Comparison of ENCODE assay signal across 29 cellular contexts in genomic region chr22:41355895-41356294, GRCh38.
"Had no signal": no experiment of that assay in that cellular context is flagged by ENCODE, and none has a peak within 500 bp of the region (broad histone marks: within the 10 kb centered on the region; RNA-seq: fewer than 3 reads in every experiment).

No MANE protein-coding gene starts in this region.

- H3K27ac ChIP-seq: adrenal gland, ascending aorta, body of pancreas, brain microvascular endothelial cell, breast epithelium, cardiac muscle cell had no signal

- DNase-seq: activated effector memory CD4-positive, alpha-beta T cell treated with anti-CD3 and anti-CD28 coated beads, Interleukin-2, amount 50 U/mL, for 16 hours; activated effector memory CD4-positive, alpha-beta T cell treated with Interleukin-2 at 50 U/mL for 16 hours; activated gamma-delta T cell; activated gamma-delta T cell treated with Interleukin-2 at 50 U/mL for 16 hours; activated naive CD4-positive, alpha-beta T cell; activated naive CD4-positive, alpha-beta T cell treated with anti-CD3 and anti-CD28 coated beads for 36 hours; activated naive CD4-positive, alpha-beta T cell treated with anti-CD3 and anti-CD28 coated beads, Interleukin-2, amount 10 ng/mL, durations not matched to agents 7 days and 5 days; activated naive CD4-positive, alpha-beta T cell treated with anti-CD3 and anti-CD28 coated beads, Interleukin-2, amount 50 U/mL, for 16 hours; activated naive CD4-positive, alpha-beta T cell treated with Interleukin-2 at 50 U/mL for 16 hours; activated naive CD8-positive, alpha-beta T cell treated with anti-CD3 and anti-CD28 coated beads for 36 hours; activated naive CD8-positive, alpha-beta T cell treated with anti-CD3 and anti-CD28 coated beads, Interleukin-2, amount 10 ng/mL, durations not matched to agents 7 days and 5 days; activated naive CD8-positive, alpha-beta T cell treated with anti-CD3 and anti-CD28 coated beads, Interleukin-2, amount 50 U/mL, for 24 hours; activated T-cell treated with anti-CD3 and anti-CD28 coated beads, Interleukin-2, amount 50 U/mL, for 24 hours; activated T-cell treated with anti-CD3 and anti-CD28 coated beads, Interleukin-2, amount 50 U/mL, for 4 hours; activated T-cell treated with anti-CD3 and anti-CD28 coated beads, Interleukin-2, amount 50 U/mL, for 48 hours; activated T-cell treated with anti-CD3 and anti-CD28 coated beads, Interleukin-2, amount 50 U/mL, for 72 hours; adrenal gland; amniotic stem cell; amygdala; anterior cingulate cortex; aorta; body of pancreas; brain microvascular endothelial cell; caudate nucleus; central memory CD4-positive, alpha-beta T cell; cerebellar nuclear complex had no signal
